20 cellular contexts compared by ENCODE assay signal in the genomic region with DNA sequence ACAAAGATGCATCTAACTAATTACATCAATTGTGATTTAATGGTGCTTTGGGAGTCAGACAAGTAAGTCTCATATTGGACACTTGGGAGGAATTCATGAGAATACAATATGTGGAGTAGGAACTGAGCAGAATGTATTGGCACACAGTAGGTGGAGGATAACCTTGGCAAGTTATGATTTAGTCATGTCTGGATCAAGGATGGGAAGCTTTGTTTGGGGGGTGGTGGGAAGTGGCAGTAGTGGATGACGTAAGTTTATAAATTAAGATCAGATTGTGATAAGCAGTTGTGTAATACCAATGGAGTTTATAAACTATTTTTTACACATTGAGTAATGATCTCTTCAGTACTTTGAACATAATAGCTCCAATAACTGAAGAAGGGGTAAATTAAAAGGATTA.
"Had no signal": no experiment of that assay in that cellular context is flagged by ENCODE, and none has a peak within 500 bp of the region (broad histone marks: within the 10 kb centered on the region; RNA-seq: fewer than 3 reads in every experiment).

No MANE protein-coding gene starts in this region.

- H3K27me3 ChIP-seq: breast epithelium, heart left ventricle, neutrophil, ovary, right lobe of liver, stomach, suprapubic skin, tibial nerve had no signal

- H3K36me3 ChIP-seq: breast epithelium, heart left ventricle, neutrophil, ovary, right lobe of liver, stomach, suprapubic skin, tibial nerve had no signal

- ATAC-seq: natural killer cell; stimulated activated memory B cell treated with anti-CD40 and anti-IgM and Interleukin-4, amounts not matched to agents 10 μg/mL and 1 μg/mL and 100 μg/mL, for 72 hours had no signal

- H3K4me1 ChIP-seq: breast epithelium, right lobe of liver had no signal

- DNase-seq: activated CD4-positive, alpha-beta T cell treated with anti-CD3 and anti-CD28 coated beads for 1 hour; activated CD4-positive, alpha-beta T cell treated with anti-CD3 and anti-CD28 coated beads, Interleukin-2, amount 50 U/mL, for 1 hour; activated gamma-delta T cell treated with Interleukin-2 at 50 U/mL for 16 hours; activated T-cell treated with anti-CD3 and anti-CD28 coated beads, Interleukin-2, amount 50 U/mL, for 1 hour; heart left ventricle; kidney; midbrain; natural killer cell; right lobe of liver; stimulated activated CD4-positive, alpha-beta T cell treated with anti-CD3 and anti-CD28 coated beads, Interleukin-15, amount 100 ng/mL, for 24 hours; stomach; T-helper 9 cell had no signal

- H3K4me3 ChIP-seq: breast epithelium, heart left ventricle, ovary, right lobe of liver, smooth muscle cell, stomach, suprapubic skin, tibial nerve had no signal

- H3K9me3 ChIP-seq: breast epithelium, heart left ventricle, neutrophil, ovary, right lobe of liver, suprapubic skin, tibial nerve had no signal

- H3K27ac ChIP-seq: epithelial cell of prostate, neutrophil, ovary, right lobe of liver, suprapubic skin, tibial nerve had no signal
